ENCODE assay signal across 8 cellular contexts in the genomic region with DNA sequence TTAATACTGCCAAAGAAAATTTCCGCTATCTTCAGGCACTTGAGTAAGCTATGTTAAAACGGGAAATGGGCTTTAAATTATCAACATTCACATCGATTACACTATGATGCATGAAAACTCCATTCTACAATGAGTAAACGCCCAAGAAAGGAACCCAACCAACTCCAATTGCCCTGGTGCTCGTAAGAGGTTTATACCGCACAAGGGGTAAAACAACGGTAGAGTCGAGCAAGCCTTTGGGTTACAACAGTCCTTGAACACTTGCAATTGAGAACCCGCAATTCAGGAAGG. TPM values are rescaled to one million over a fixed set of nuclear protein-coding genes. Genes with fewer than 3 reads are reported as not detected.
DNase-seq lines count a peak whose midpoint lies in the region; ATAC-seq and TF ChIP-seq lines count a peak whose summit lies in the region.

No MANE protein-coding gene starts in this region.

- H4K8ac ChIP-seq in IMR-90 (ENCODE audit: low read depth in 2 of 2, low read length in 2 of 2): no peak overlapping the region

- H3K27me3 ChIP-seq in IMR-90 (ENCODE audit: control insufficient read depth, insufficient read depth, low read length) (peaks cover 12% of the 10 kb centered on the region), iPS-15b (ENCODE audit: control insufficient read depth, insufficient read depth, low read length) (no peaks in the 10 kb centered on the region)

- H3K4me3 Mint-ChIP-seq in activated naive CD8-positive, alpha-beta T cell treated with anti-CD3 and anti-CD28 coated beads for 36 hours: peak overlapping the region; percentile 89
- peak overlapping the region; percentile 78 for H3K4me3 Mint-ChIP-seq in stimulated activated effector memory CD8-positive, alpha-beta T cell treated with anti-CD3 and anti-CD28 coated beads, Interleukin-12 subunit alpha, Interleukin-12 subunit beta, amount 100 ng/mL, for 72 hours

- H2BK5ac ChIP-seq in IMR-90 (ENCODE audit: low read depth, low read length, poor library complexity, severe bottlenecking): no peak overlapping the region

- H3K79me1 ChIP-seq in IMR-90 (ENCODE audit: low read depth in 1 of 2, low read length in 2 of 2): 0 out of 4 replicates have a peak, but pooled peaks cover 0 to 3% of the 10 kb centered on the region in 2 experiments

- H3K4me2 ChIP-seq in IMR-90 (ENCODE audit: low read depth, low read length): peak overlapping the region; percentile 99

- POLR2A ChIA-PET in IMR-90 (lab: Charles Lee; ENCODE audit: unreplicated experiment): no interaction called here

- H2AK9ac ChIP-seq in IMR-90 (replicated peaks; ENCODE audit: low read depth, low read length, poor library complexity): no peak overlapping the region

- CTCF ChIA-PET in IMR-90 (lab: Yijun Ruan, JAX): no interaction called here

- no peak overlapping the region for H2BK120ac ChIP-seq in IMR-90 (ENCODE audit: low read depth, low read length)

- no peak overlapping the region for H2BK20ac ChIP-seq in IMR-90 (ENCODE audit: low read depth, low read length)

- no peaks in the 10 kb centered on the region for H3K9me3 ChIP-seq in IMR-90 (ENCODE audit: control insufficient read depth, insufficient read depth, low read length)
- no peaks in the 10 kb centered on the region for H3K9me3 ChIP-seq in iPS-15b (ENCODE audit: control insufficient read depth, insufficient read depth, low read length)

- H3K4me3 ChIP-seq in IMR-90 (ENCODE audit: insufficient read depth, low read depth, low read length) (peak overlapping the region; percentile 92), iPS-15b (ENCODE audit: low read depth, low read length) (peak overlapping the region; percentile 56)

- H3K23ac ChIP-seq in IMR-90 (ENCODE audit: low read depth, low read length): peak overlapping the region; percentile 36; the same call in 1 of the 2 replicates

- in situ Hi-C loops in IMR-90 (cut with MboI; ENCODE audit: low sequenced_read_pairs): no loop called here

- no peak for TF ChIP-seq CTCF in IMR-90 (conservative IDR thresholded peaks at IDR 0.05; ENCODE audit: low read depth, low read length)

- TF ChIP-seq POLR2A in IMR-90 (IDR thresholded peaks at IDR 0.05; ENCODE audit: low read depth, low read length): no peak

- BruUV-seq in IMR-90 (replicated peaks; lab: Mats Ljungman, UMichigan): no TSS peak

- DNase-seq in Daoy (ENCODE audit: low read depth) (peak; percentile 35), IMR-90 (peak; percentile 7), NCI-H2029 (lab: John Stamatoyannopoulos, UW) (no peak)
- DNase-seq in activated naive CD8-positive, alpha-beta T cell treated with anti-CD3 and anti-CD28 coated beads for 36 hours: no peak
- no peak for DNase-seq in stimulated activated effector memory CD8-positive, alpha-beta T cell treated with anti-CD3 and anti-CD28 coated beads, Interleukin-12 subunit alpha, Interleukin-12 subunit beta, amount 100 ng/mL, for 72 hours (ENCODE audit: low spot score in 2 of 2)
- DNase-seq in activated effector memory CD4-positive, alpha-beta T cell treated with Interleukin-2 at 50 U/mL for 16 hours: no peak

- H3K56ac ChIP-seq in IMR-90 (ENCODE audit: extremely low read depth, insufficient read depth, low read length): no peak overlapping the region

- 0 out of 2 replicates have a peak, but pooled peaks cover 5% of the 10 kb centered on the region for H3K9me1 ChIP-seq in IMR-90 (ENCODE audit: insufficient read depth, low read length)

- no peak overlapping the region for H3K4ac ChIP-seq in IMR-90 (ENCODE audit: low read depth, low read length)

- no peak overlapping the region for H2AK5ac ChIP-seq in IMR-90 (ENCODE audit: low read depth, low read length)

- H3K14ac ChIP-seq in IMR-90 (replicated peaks; ENCODE audit: low read depth, low read length): 0 out of 2 replicates have a peak overlapping the region, but pooled peaks have one; percentile 4

- no peak overlapping the region for H2BK15ac ChIP-seq in IMR-90 (ENCODE audit: low read depth, low read length)

- H3K9ac ChIP-seq in IMR-90 (ENCODE audit: low read depth, low read length): peak overlapping the region; percentile 69; the same call in 1 of the 2 replicates
- no peak overlapping the region for H3K9ac ChIP-seq in iPS-15b (ENCODE audit: low read depth, low read length)

- no peaks in the 10 kb centered on the region for H3K4me1 ChIP-seq in IMR-90 (ENCODE audit: control insufficient read depth, insufficient read depth, low read length)
- H3K4me1 ChIP-seq in iPS-15b (ENCODE audit: control insufficient read depth, insufficient read depth, low read length): peaks cover 28% of the 10 kb centered on the region

- H4K5ac ChIP-seq in IMR-90 (ENCODE audit: low read depth, low read length): no peak overlapping the region

- intact Hi-C loops in IMR-90 (cut with micrococcal nuclease): no loop called here

- no peaks in the 10 kb centered on the region for H4K20me1 ChIP-seq in IMR-90 (ENCODE audit: insufficient read depth, low read length)

- no peaks in the 10 kb centered on the region for H3K36me3 Mint-ChIP-seq in activated naive CD8-positive, alpha-beta T cell treated with anti-CD3 and anti-CD28 coated beads for 36 hours
- H3K36me3 Mint-ChIP-seq in stimulated activated effector memory CD8-positive, alpha-beta T cell treated with anti-CD3 and anti-CD28 coated beads, Interleukin-12 subunit alpha, Interleukin-12 subunit beta, amount 100 ng/mL, for 72 hours: peaks cover 7% of the 10 kb centered on the region

- H3K18ac ChIP-seq in IMR-90 (ENCODE audit: low read depth, low read length): no peak overlapping the region

- WGBS in IMR-90 (ENCODE audit: extremely low coverage in 2 of 2, insufficient read length in 1 of 2), 2 experiments: 8% methylated on average over 4 of the region's 9 CpGs; no CpG with 5 or more reads in 1 of the 2 experiments

- no peaks in the 10 kb centered on the region for H3K27me3 Mint-ChIP-seq in activated naive CD8-positive, alpha-beta T cell treated with anti-CD3 and anti-CD28 coated beads for 36 hours

- peak overlapping the region; percentile 92 for H3K27ac Mint-ChIP-seq in activated naive CD8-positive, alpha-beta T cell treated with anti-CD3 and anti-CD28 coated beads for 36 hours
- H3K27ac Mint-ChIP-seq in stimulated activated effector memory CD8-positive, alpha-beta T cell treated with anti-CD3 and anti-CD28 coated beads, Interleukin-12 subunit alpha, Interleukin-12 subunit beta, amount 100 ng/mL, for 72 hours: peak overlapping the region; percentile 96

- H3K27ac ChIP-seq in IMR-90 (ENCODE audit: insufficient read depth, low read length): no peak overlapping the region

- no peak for ATAC-seq in IMR-90 (ENCODE audit: low read depth)
- no peak for ATAC-seq in stimulated activated effector memory CD8-positive, alpha-beta T cell treated with anti-CD3 and anti-CD28 coated beads, Interleukin-12 subunit alpha, Interleukin-12 subunit beta, amount 100 ng/mL, for 72 hours
- no peak for ATAC-seq in GM19023 (IDR thresholded peaks at IDR 0.05; ENCODE audit: unreplicated experiment)

- H3K36me3 ChIP-seq in IMR-90 (ENCODE audit: control insufficient read depth, insufficient read depth, low read length): no peaks in the 10 kb centered on the region
- H3K36me3 ChIP-seq in iPS-15b (ENCODE audit: control insufficient read depth, insufficient read depth, low read length): no peaks in the 10 kb centered on the region

- dilution Hi-C loops in IMR-90 (cut with HindIII; ENCODE audit: low sequenced_read_pairs, unreplicated experiment): no loop called here

- peaks cover 34% of the 10 kb centered on the region for H3K4me1 Mint-ChIP-seq in activated naive CD8-positive, alpha-beta T cell treated with anti-CD3 and anti-CD28 coated beads for 36 hours
- peaks cover 9% of the 10 kb centered on the region for H3K4me1 Mint-ChIP-seq in stimulated activated effector memory CD8-positive, alpha-beta T cell treated with anti-CD3 and anti-CD28 coated beads, Interleukin-12 subunit alpha, Interleukin-12 subunit beta, amount 100 ng/mL, for 72 hours

- H2AFZ ChIP-seq in IMR-90 (replicated peaks; ENCODE audit: low read length, poor library complexity): peak overlapping the region; percentile 93

- no peaks in the 10 kb centered on the region for H3K9me3 Mint-ChIP-seq in activated naive CD8-positive, alpha-beta T cell treated with anti-CD3 and anti-CD28 coated beads for 36 hours
- no peaks in the 10 kb centered on the region for H3K9me3 Mint-ChIP-seq in stimulated activated effector memory CD8-positive, alpha-beta T cell treated with anti-CD3 and anti-CD28 coated beads, Interleukin-12 subunit alpha, Interleukin-12 subunit beta, amount 100 ng/mL, for 72 hours

- no peak overlapping the region for H4K91ac ChIP-seq in IMR-90 (ENCODE audit: insufficient read depth, low read depth, low read length)

- TF ChIP-seq RAD21 in IMR-90 (IDR thresholded peaks at IDR 0.05; ENCODE audit: low read length): no peak

TF ChIP-seq in IMR-90, 13 proteins besides CTCF, POLR2A, EP300 and RAD21 (continues in another document):
- TF ChIP-seq MAFK (IDR thresholded peaks at IDR 0.05; ENCODE audit: low read depth, low read length): no peak
- no peak for TF ChIP-seq CHD1 (IDR thresholded peaks at IDR 0.05; ENCODE audit: low read depth, low read length)
- no peak for TF ChIP-seq BHLHE40 (IDR thresholded peaks at IDR 0.05; ENCODE audit: low read depth, low read length)
- TF ChIP-seq RFX5 (IDR thresholded peaks at IDR 0.05; ENCODE audit: low read depth, low read length): no peak
- TF ChIP-seq MXI1 (IDR thresholded peaks at IDR 0.05; ENCODE audit: borderline replicate concordance, low read depth, low read length): no peak
- no peak for TF ChIP-seq RCOR1 (IDR thresholded peaks at IDR 0.05; ENCODE audit: insufficient replicate concordance, low read length)
- TF ChIP-seq, protein P1, sequence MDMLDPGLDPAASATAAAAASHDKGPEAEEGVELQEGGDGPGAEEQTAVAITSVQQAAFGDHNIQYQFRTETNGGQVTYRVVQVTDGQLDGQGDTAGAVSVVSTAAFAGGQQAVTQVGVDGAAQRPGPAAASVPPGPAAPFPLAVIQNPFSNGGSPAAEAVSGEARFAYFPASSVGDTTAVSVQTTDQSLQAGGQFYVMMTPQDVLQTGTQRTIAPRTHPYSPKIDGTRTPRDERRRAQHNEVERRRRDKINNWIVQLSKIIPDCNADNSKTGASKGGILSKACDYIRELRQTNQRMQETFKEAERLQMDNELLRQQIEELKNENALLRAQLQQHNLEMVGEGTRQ (IDR thresholded peaks at IDR 0.05; ENCODE audit: low read depth, low read length): no peak
- TF ChIP-seq CEBPB (IDR thresholded peaks at IDR 0.05; ENCODE audit: low read depth, low read length): no peak
- no peak for TF ChIP-seq FOS (IDR thresholded peaks at IDR 0.05; ENCODE audit: low read depth, low read length)

RNA-seq across cellular contexts. Expression of a gene that starts 1.0 kb away (rescaled TPM):
- 17.3 and 19.3 TPM in 2 replicates for total RNA-seq in Daoy (2014; rRNA removed; shearing (Covaris generic))
- 9.0 and 14.4 TPM in 2 replicates for total RNA-seq in IMR-90 (2012; rRNA removed)
- 2.6 and 3.3 TPM in 2 replicates for polyA plus RNA-seq in IMR-90 (2012; rRNA removed)
- 0.37 and 0.82 TPM in 2 replicates for polyA plus RNA-seq in IMR-90 (2012; cell fraction: cytosol; rRNA removed)
- 0.41 and 5.5 TPM in 2 replicates for polyA plus RNA-seq in IMR-90 (2012; cell fraction: nucleus; rRNA removed; ENCODE audit: low replicate concordance)
- total RNA-seq in activated naive CD8-positive, alpha-beta T cell treated with anti-CD3 and anti-CD28 coated beads for 36 hours: 10 to 100 TPM; 31.9 to 35.6 TPM

Comparison
In these comparisons a context has a peak if more than half of its experiments do, and no peak if none do; other contexts are left out.
1. DNase-seq: peak in Daoy (single experiment) and IMR-90 (single experiment); none in activated naive CD8-positive, alpha-beta T cell treated with anti-CD3 and anti-CD28 coated beads for 36 hours (single experiment), stimulated activated effector memory CD8-positive, alpha-beta T cell treated with anti-CD3 and anti-CD28 coated beads, Interleukin-12 subunit alpha, Interleukin-12 subunit beta, amount 100 ng/mL, for 72 hours (0 of 2), activated effector memory CD4-positive, alpha-beta T cell treated with Interleukin-2 at 50 U/mL for 16 hours (single experiment) and NCI-H2029 (single experiment).